In genomic region chr11:113373306-113373705, GRCh38 we compare ENCODE assay signal across 14 cellular contexts.
DNase-seq lines count a peak whose midpoint lies in the region; ATAC-seq and TF ChIP-seq lines count a peak whose summit lies in the region.
"Had no signal": no experiment of that assay in that cellular context is flagged by ENCODE, and none has a peak within 500 bp of the region (broad histone marks: within the 10 kb centered on the region; RNA-seq: fewer than 3 reads in every experiment).

No MANE protein-coding gene starts in this region.

- H3K4me1 Mint-ChIP-seq in stimulated activated effector memory CD8-positive, alpha-beta T cell treated with anti-CD3 and anti-CD28 coated beads, Interleukin-12 subunit alpha, Interleukin-12 subunit beta, amount 100 ng/mL, for 72 hours, result no peaks in the 10 kb centered on the region

- no peak overlapping the region for H3K4me3 Mint-ChIP-seq in stimulated activated effector memory CD8-positive, alpha-beta T cell treated with anti-CD3 and anti-CD28 coated beads, Interleukin-12 subunit alpha, Interleukin-12 subunit beta, amount 100 ng/mL, for 72 hours
- H3K4me3 Mint-ChIP-seq: activated CD4-positive, alpha-beta memory T cell treated with anti-CD3 and anti-CD28 coated beads for 36 hours; CD4-positive, alpha-beta T cell had no signal

- H3K4me3 ChIP-seq in RWPE2 (ENCODE audit: severe bottlenecking), result no peak overlapping the region
- no peak overlapping the region for H3K4me3 ChIP-seq in fibroblast of mammary gland (ENCODE audit: control insufficient read depth, low read depth, low read length)
- H3K4me3 ChIP-seq: suprapubic skin had no signal

- H3K9me3 ChIP-seq in RWPE2 (ENCODE audit: severe bottlenecking), result no peaks in the 10 kb centered on the region
- H3K9me3 ChIP-seq: suprapubic skin had no signal

- H3K27me3 ChIP-seq in RWPE2 (ENCODE audit: insufficient read depth, poor library complexity, severe bottlenecking), result no peaks in the 10 kb centered on the region
- H3K27me3 ChIP-seq: suprapubic skin had no signal

- H3K9me3 Mint-ChIP-seq in stimulated activated effector memory CD8-positive, alpha-beta T cell treated with anti-CD3 and anti-CD28 coated beads, Interleukin-12 subunit alpha, Interleukin-12 subunit beta, amount 100 ng/mL, for 72 hours, result no peaks in the 10 kb centered on the region
- H3K9me3 Mint-ChIP-seq: activated CD4-positive, alpha-beta memory T cell treated with anti-CD3 and anti-CD28 coated beads for 36 hours; CD4-positive, alpha-beta T cell had no signal

- peaks cover 25% of the 10 kb centered on the region for H3K4me1 ChIP-seq in RWPE2 (ENCODE audit: insufficient read depth, poor library complexity, severe bottlenecking)

- DNase-seq in GM04503 (ENCODE audit: low read depth), result peak; percentile 24
- DNase-seq in RWPE2 (ENCODE audit: low spot score), result no peak
- peak; percentile 69 for DNase-seq in fibroblast of mammary gland (ENCODE audit: low read depth)
- no peak for DNase-seq in stimulated activated effector memory CD8-positive, alpha-beta T cell treated with anti-CD3 and anti-CD28 coated beads, Interleukin-12 subunit alpha, Interleukin-12 subunit beta, amount 100 ng/mL, for 72 hours (ENCODE audit: low spot score in 2 of 2)
- no peak for DNase-seq in stimulated activated CD4-positive, alpha-beta T cell treated with anti-CD3 and anti-CD28 coated beads, Interleukin-4, amount 100 ng/mL, for 1 hour
- DNase-seq in DMS53 (lab: John Stamatoyannopoulos, UW), result no peak
- DNase-seq in NCI-H345 treated with DMSO at 0.1 percent for 48 hours (lab: John Stamatoyannopoulos, UW; ENCODE audit: unreplicated experiment), result no peak
- DNase-seq: activated CD4-positive, alpha-beta memory T cell treated with anti-CD3 and anti-CD28 coated beads for 36 hours; CD4-positive, alpha-beta T cell; GDM1; NCI-H1092; stimulated activated CD4-positive, alpha-beta T cell treated with anti-CD3 and anti-CD28 coated beads, Interleukin-12 subunit alpha, Interleukin-12 subunit beta, amount 100 ng/mL, for 4 hours had no signal

- no peaks in the 10 kb centered on the region for H3K36me3 ChIP-seq in RWPE2 (ENCODE audit: low read depth)

- H3K27ac ChIP-seq in RWPE2 (ENCODE audit: poor library complexity, severe bottlenecking), result peak overlapping the region; percentile 72
- H3K27ac ChIP-seq: suprapubic skin had no signal

- no peak for TF ChIP-seq CTCF in RWPE2 (IDR thresholded peaks at IDR 0.05; ENCODE audit: poor library complexity, severe bottlenecking)
- TF ChIP-seq CTCF in fibroblast of mammary gland (conservative IDR thresholded peaks at IDR 0.05; ENCODE audit: control insufficient read depth, insufficient read depth, low read depth, low read length), result no peak

- ATAC-seq in RWPE2 (ENCODE audit: low read depth), result peak; percentile 71
- ATAC-seq in stimulated activated effector memory CD8-positive, alpha-beta T cell treated with anti-CD3 and anti-CD28 coated beads, Interleukin-12 subunit alpha, Interleukin-12 subunit beta, amount 100 ng/mL, for 72 hours, result no peak
- no peak for ATAC-seq in HG03280 (IDR thresholded peaks at IDR 0.05; ENCODE audit: unreplicated experiment)

- H3K36me3 Mint-ChIP-seq in stimulated activated effector memory CD8-positive, alpha-beta T cell treated with anti-CD3 and anti-CD28 coated beads, Interleukin-12 subunit alpha, Interleukin-12 subunit beta, amount 100 ng/mL, for 72 hours, result peaks cover 5% of the 10 kb centered on the region

- H3K27ac Mint-ChIP-seq in stimulated activated effector memory CD8-positive, alpha-beta T cell treated with anti-CD3 and anti-CD28 coated beads, Interleukin-12 subunit alpha, Interleukin-12 subunit beta, amount 100 ng/mL, for 72 hours, result peak overlapping the region; percentile 6
- H3K27ac Mint-ChIP-seq: activated CD4-positive, alpha-beta memory T cell treated with anti-CD3 and anti-CD28 coated beads for 36 hours; CD4-positive, alpha-beta T cell had no signal

Comparison
In these comparisons a context has a peak if more than half of its experiments do, and no peak if none do; other contexts are left out.
1. DNase-seq: peak in GM04503 (single experiment) and fibroblast of mammary gland (single experiment); none in RWPE2 (single experiment), stimulated activated effector memory CD8-positive, alpha-beta T cell treated with anti-CD3 and anti-CD28 coated beads, Interleukin-12 subunit alpha, Interleukin-12 subunit beta, amount 100 ng/mL, for 72 hours (0 of 2), stimulated activated CD4-positive, alpha-beta T cell treated with anti-CD3 and anti-CD28 coated beads, Interleukin-4, amount 100 ng/mL, for 1 hour (single experiment), DMS53 (single experiment) and NCI-H345 treated with DMSO at 0.1 percent for 48 hours (single experiment).